Comparison of ENCODE assay signal across 13 cellular contexts in the genomic region with DNA sequence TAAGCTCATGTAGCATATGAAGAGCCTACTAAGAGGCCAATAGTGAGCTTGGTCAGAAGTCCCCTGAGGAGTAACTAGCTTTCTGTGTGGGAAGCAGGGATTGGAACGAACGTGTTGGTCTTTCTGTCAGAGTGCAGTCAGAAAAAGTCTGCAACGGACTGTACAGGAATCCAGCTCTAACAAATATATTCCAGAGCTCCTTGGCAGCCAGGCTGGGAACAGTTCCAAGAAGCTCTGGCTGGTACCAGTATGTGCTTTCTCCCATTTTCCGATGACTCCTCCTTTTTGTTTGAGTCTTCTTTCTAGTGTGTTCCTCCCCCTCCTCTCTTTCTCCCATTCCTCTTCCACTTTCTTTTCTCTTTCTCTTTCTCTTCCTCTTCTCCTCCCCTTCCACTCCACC. TPM values are rescaled to one million over a fixed set of nuclear protein-coding genes. Genes with fewer than 3 reads are reported as not detected.
A peak's percentile ranks its signal among the peaks of the same experiment; 100 is the strongest.
DNase-seq lines count a peak whose midpoint lies in the region; ATAC-seq and TF ChIP-seq lines count a peak whose summit lies in the region.
"Had no signal": no experiment of that assay in that cellular context is flagged by ENCODE, and none has a peak within 500 bp of the region (broad histone marks: within the 10 kb centered on the region; RNA-seq: fewer than 3 reads in every experiment).

No MANE protein-coding gene starts in this region.

- H3K36me3 Mint-ChIP-seq in brain, result peaks cover 55% of the 10 kb centered on the region

- no peak for TF ChIP-seq CTCF in AG10803 (conservative IDR thresholded peaks at IDR 0.05; ENCODE audit: low read length)
- no peak for TF ChIP-seq CTCF in brain (conservative IDR thresholded peaks at IDR 0.05)
- no peak for TF ChIP-seq CTCF in psoas muscle (IDR thresholded peaks at IDR 0.05)

- no peaks in the 10 kb centered on the region for H3K27me3 Mint-ChIP-seq in brain
- H3K27me3 Mint-ChIP-seq: T-cell had no signal

- peaks cover 0 to 5% of the 10 kb centered on the region in 2 donors for H3K36me3 ChIP-seq in psoas muscle (ENCODE audit: insufficient read depth in 1 of 2, low read depth in 1 of 2)

- H3K27ac Mint-ChIP-seq in brain, result peak overlapping the region; percentile 74 to 95 (median 86)
- H3K27ac Mint-ChIP-seq: activated T-cell treated with anti-CD3 and anti-CD28 coated beads, Interleukin-2, amount 50 U/mL, for 72 hours; T-cell had no signal

- ATAC-seq in right cardiac atrium, result peak; percentile 79 to 87
- ATAC-seq in psoas muscle, result peak; percentile 31 to 60 (median 40)
- ATAC-seq in GM19397 (IDR thresholded peaks at IDR 0.05; ENCODE audit: unreplicated experiment), result no peak
- ATAC-seq: activated T-cell treated with anti-CD3 and anti-CD28 coated beads, Interleukin-2, amount 50 U/mL, for 72 hours; foreskin keratinocyte; GM12878; T-cell had no signal

- no peaks in the 10 kb centered on the region for H3K9me3 ChIP-seq in right cardiac atrium (ENCODE audit: control insufficient read depth, low read length)
- H3K9me3 ChIP-seq in psoas muscle, result no peaks in the 10 kb centered on the region

- intact Hi-C loops in right cardiac atrium (cut with DNase I) (no loop called here), psoas muscle (cut with DNase I) (no loop called here)

- 14% methylated on average over 4 of the region's 4 CpGs for WGBS in right cardiac atrium
- whole genome bisulfite sequencing in psoas muscle, 3 donors, result 14 to 16% (median 15%) methylated on average over 4 of the region's 4 CpGs

- H3K4me3 ChIP-seq in AG10803 (ENCODE audit: low read length) (no peak overlapping the region), right cardiac atrium (ENCODE audit: low read length) (no peak overlapping the region), psoas muscle (peak overlapping the region; percentile 21)
- H3K4me3 ChIP-seq: GM12878 had no signal

- H3K27me3 ChIP-seq in right cardiac atrium (ENCODE audit: control insufficient read depth, insufficient read depth) (no peaks in the 10 kb centered on the region), psoas muscle (ENCODE audit: insufficient read depth in 3 of 3, low read length in 2 of 3) (no peaks in the 10 kb centered on the region)
- H3K27me3 ChIP-seq: foreskin keratinocyte had no signal

- DNase-seq in AG10803 (ENCODE audit: low read depth) (peak; percentile 69), right cardiac atrium (peak; percentile 75 to 90 (median 81)), psoas muscle (peak; percentile 31 to 50), LoVo (ENCODE audit: low spot score) (no peak), ecto neural progenitor cell (ENCODE audit: low spot score) (no peak), NCI-H1436 treated with DMSO at 0.1 percent for 48 hours (lab: John Stamatoyannopoulos, UW) (no peak)
- DNase-seq: activated T-cell treated with anti-CD3 and anti-CD28 coated beads, Interleukin-2, amount 50 U/mL, for 72 hours; NCI-H187; T-cell had no signal

- H3K4me3 Mint-ChIP-seq in brain, result peak overlapping the region in 4 of 5 experiments; percentile 24 to 59 (median 51)
- H3K4me3 Mint-ChIP-seq: activated T-cell treated with anti-CD3 and anti-CD28 coated beads, Interleukin-2, amount 50 U/mL, for 72 hours; T-cell had no signal

- H3K4me1 Mint-ChIP-seq in brain, result peaks cover 29% of the 10 kb centered on the region

- H3K4me1 ChIP-seq in right cardiac atrium (ENCODE audit: control insufficient read depth, insufficient read depth, low read length), result peaks cover 10% of the 10 kb centered on the region
- H3K4me1 ChIP-seq in psoas muscle, result peaks cover 35% of the 10 kb centered on the region
- H3K4me1 ChIP-seq: foreskin keratinocyte had no signal

- H3K27ac ChIP-seq in right cardiac atrium (ENCODE audit: low read length) (peak overlapping the region; percentile 77), psoas muscle (peak overlapping the region; percentile 39)
- H3K27ac ChIP-seq: foreskin keratinocyte had no signal

- no peaks in the 10 kb centered on the region for H3K9me3 Mint-ChIP-seq in brain
- H3K9me3 Mint-ChIP-seq: activated T-cell treated with anti-CD3 and anti-CD28 coated beads, Interleukin-2, amount 50 U/mL, for 72 hours; T-cell had no signal

RNA-seq across cellular contexts. Expression of a gene that starts 59.8 kb away (rescaled TPM):
- polyA plus RNA-seq in brain (ENCODE audit: insufficient read depth, low read depth, low replicate concordance) (34.1 TPM), right cardiac atrium (8.0 TPM), psoas muscle (1 to 10 TPM; 4.6 to 9.1 (median 5.5) TPM)
- total RNA-seq in right cardiac atrium (10 to 100 TPM; 18.3 to 22.2 (median 21.1) TPM), psoas muscle (10 to 100 TPM in 3 of 4 donors, 1 to 10 TPM in 1; 5.7 to 17.2 (median 11.0) TPM)

Comparison
In these comparisons a context has a peak if more than half of its experiments do, and no peak if none do; other contexts are left out.
1. DNase-seq: peak in AG10803 (single experiment), right cardiac atrium (3 of 3) and psoas muscle (2 of 2); none in LoVo (single experiment), ecto neural progenitor cell (single experiment) and NCI-H1436 treated with DMSO at 0.1 percent for 48 hours (single experiment).